ENCODE assay signal across 7 cellular contexts in genomic region chr13:19635926-19636325, GRCh38. TPM values are rescaled to one million over a fixed set of nuclear protein-coding genes. Genes with fewer than 3 reads are reported as not detected.
A peak's percentile ranks its signal among the peaks of the same experiment; 100 is the strongest.
DNase-seq lines count a peak whose midpoint lies in the region; ATAC-seq and TF ChIP-seq lines count a peak whose summit lies in the region.
"Not testable (repeated sequence)": the region's sequence is repeated elsewhere in the genome, so short reads cannot be mapped to it uniquely, and the experiment has no call there.

No MANE protein-coding gene starts in this region.

- not testable (repeated sequence) for H3K23ac ChIP-seq in trophoblast cell (ENCODE audit: low read length)

- TF ChIP-seq CTCF in DOHH2 (IDR thresholded peaks at IDR 0.05; ENCODE audit: low read depth, low read length, poor library complexity, severe bottlenecking); PC-9 (conservative IDR thresholded peaks at IDR 0.05); chondrocyte (IDR thresholded peaks at IDR 0.05): not testable (repeated sequence)

- H3K4me1 Mint-ChIP-seq in activated CD4-positive, alpha-beta memory T cell treated with anti-CD3 and anti-CD28 coated beads for 36 hours (ENCODE audit: low read depth): peaks cover 37% of the 10 kb centered on the region
- peaks cover 55% of the 10 kb centered on the region for H3K4me1 Mint-ChIP-seq in activated naive CD4-positive, alpha-beta T cell treated with anti-CD3 and anti-CD28 coated beads, Interleukin-2, amount 50 U/mL, for 24 hours
- H3K4me1 Mint-ChIP-seq in chondrocyte (ENCODE audit: low read depth): peaks cover 21% of the 10 kb centered on the region
- peaks cover 18% of the 10 kb centered on the region for H3K4me1 Mint-ChIP-seq in memory B cell

- not testable (repeated sequence) for H3K4me3 ChIP-seq in DOHH2 (ENCODE audit: low read length); PC-9; trophoblast cell (ENCODE audit: low read depth, low read length)

- peak overlapping the region; percentile 24 for H3K4ac ChIP-seq in trophoblast cell (ENCODE audit: low read depth, low read length)

- not testable (repeated sequence) for H3K27me3 Mint-ChIP-seq in activated CD4-positive, alpha-beta memory T cell treated with anti-CD3 and anti-CD28 coated beads for 36 hours; activated naive CD4-positive, alpha-beta T cell treated with anti-CD3 and anti-CD28 coated beads, Interleukin-2, amount 50 U/mL, for 24 hours; chondrocyte (ENCODE audit: low read depth); memory B cell

- H3K79me2 ChIP-seq in DOHH2 (ENCODE audit: control insufficient read depth, low read length) (peaks cover 73% of the 10 kb centered on the region), PC-9 (ENCODE audit: low read depth) (peaks cover 63% of the 10 kb centered on the region)
- H3K79me2 ChIP-seq in trophoblast cell (ENCODE audit: control insufficient read depth, insufficient read depth, low read length, poor library complexity): not testable (repeated sequence)

- not testable (repeated sequence) for BruUV-seq in PC-9 (replicated peaks; lab: Mats Ljungman, UMichigan)

- H3K4me2 ChIP-seq in DOHH2 (ENCODE audit: low read length) (peak overlapping the region; percentile 69; the same call in 1 of the 2 replicates), PC-9 (peak overlapping the region; percentile 89; the same call in 1 of the 2 replicates)
- not testable (repeated sequence) for H3K4me2 ChIP-seq in trophoblast cell (ENCODE audit: low read length)

- H3K4me3 Mint-ChIP-seq in activated CD4-positive, alpha-beta memory T cell treated with anti-CD3 and anti-CD28 coated beads for 36 hours: peak overlapping the region; percentile 100
- H3K4me3 Mint-ChIP-seq in activated naive CD4-positive, alpha-beta T cell treated with anti-CD3 and anti-CD28 coated beads, Interleukin-2, amount 50 U/mL, for 24 hours: peak overlapping the region; percentile 100
- peak overlapping the region; percentile 19 for H3K4me3 Mint-ChIP-seq in chondrocyte (ENCODE audit: unreplicated experiment)
- peak overlapping the region; percentile 56 for H3K4me3 Mint-ChIP-seq in memory B cell

- not testable (repeated sequence) for H2AFZ ChIP-seq in PC-9; trophoblast cell (ENCODE audit: insufficient read depth, low read length, poor library complexity)

- H3K4me1 ChIP-seq in DOHH2 (ENCODE audit: control insufficient read depth, low read length): peaks cover 20% of the 10 kb centered on the region
- H3K4me1 ChIP-seq in PC-9 (replicated peaks; ENCODE audit: insufficient read depth): peaks cover 21% of the 10 kb centered on the region
- not testable (repeated sequence) for H3K4me1 ChIP-seq in trophoblast cell (ENCODE audit: control insufficient read depth in 1 of 2, insufficient read depth in 2 of 2, low read length in 2 of 2)

- H3K79me1 ChIP-seq in trophoblast cell (ENCODE audit: low read length): not testable (repeated sequence)

- H4K8ac ChIP-seq in trophoblast cell (ENCODE audit: low read depth, low read length): not testable (repeated sequence)

- H3K27ac Mint-ChIP-seq in activated CD4-positive, alpha-beta memory T cell treated with anti-CD3 and anti-CD28 coated beads for 36 hours; activated naive CD4-positive, alpha-beta T cell treated with anti-CD3 and anti-CD28 coated beads, Interleukin-2, amount 50 U/mL, for 24 hours; memory B cell: not testable (repeated sequence)
- H3K27ac Mint-ChIP-seq in chondrocyte (ENCODE audit: unreplicated experiment): peak overlapping the region; percentile 100

- H2BK120ac ChIP-seq in trophoblast cell (ENCODE audit: insufficient read depth, low read length, poor library complexity): not testable (repeated sequence)

- DNase-seq in PC-9; activated CD4-positive, alpha-beta memory T cell treated with anti-CD3 and anti-CD28 coated beads for 36 hours; chondrocyte (ENCODE audit: low spot score); memory B cell (ENCODE audit: low spot score in 2 of 2); trophoblast cell: not testable (repeated sequence)

- intact Hi-C loops in PC-9 (cut with micrococcal nuclease; ENCODE audit: unreplicated experiment); activated CD4-positive, alpha-beta memory T cell treated with anti-CD3 and anti-CD28 coated beads for 36 hours (cut with micrococcal nuclease): not testable (repeated sequence)

- H3K9me3 Mint-ChIP-seq in activated CD4-positive, alpha-beta memory T cell treated with anti-CD3 and anti-CD28 coated beads for 36 hours; activated naive CD4-positive, alpha-beta T cell treated with anti-CD3 and anti-CD28 coated beads, Interleukin-2, amount 50 U/mL, for 24 hours; chondrocyte (ENCODE audit: low read depth); memory B cell: not testable (repeated sequence)

- not testable (repeated sequence) for H3K27ac ChIP-seq in DOHH2 (ENCODE audit: low read depth, low read length); PC-9; trophoblast cell (ENCODE audit: low read depth, low read length)

- not testable (repeated sequence) for H3K14ac ChIP-seq in trophoblast cell (ENCODE audit: low read length)

- not testable (repeated sequence) for H4K91ac ChIP-seq in trophoblast cell (ENCODE audit: low read depth, low read length)

- not testable (repeated sequence) for H2AK5ac ChIP-seq in trophoblast cell (ENCODE audit: low read length)

- H3K9ac ChIP-seq in trophoblast cell (ENCODE audit: low read length): not testable (repeated sequence)

- H3K18ac ChIP-seq in trophoblast cell (ENCODE audit: low read length): not testable (repeated sequence)

- POLR2A ChIA-PET in PC-9 (lab: Charles Lee; ENCODE audit: unreplicated experiment); activated CD4-positive, alpha-beta memory T cell treated with anti-CD3 and anti-CD28 coated beads for 36 hours (lab: Charles Lee): not testable (repeated sequence)

- H3F3A ChIP-seq in DOHH2 (ENCODE audit: control insufficient read depth, insufficient read depth): not testable (repeated sequence)
- H3F3A ChIP-seq in PC-9 (ENCODE audit: insufficient read depth, low read depth): peaks cover 13% of the 10 kb centered on the region

- not testable (repeated sequence) for ATAC-seq in memory B cell (ENCODE audit: low read depth)

- not testable (repeated sequence) for H3K9me3 ChIP-seq in DOHH2 (ENCODE audit: control insufficient read depth, insufficient read depth, low read length); PC-9 (ENCODE audit: insufficient read depth, low read depth); trophoblast cell (ENCODE audit: insufficient read depth, low read depth, low read length)

- H2BK12ac ChIP-seq in trophoblast cell (ENCODE audit: low read length): not testable (repeated sequence)

- not testable (repeated sequence) for H3K27me3 ChIP-seq in DOHH2 (ENCODE audit: control insufficient read depth, low read length); PC-9 (ENCODE audit: insufficient read depth, low read depth); trophoblast cell (ENCODE audit: insufficient read depth, low read length)

- not testable (repeated sequence) for H4K20me1 ChIP-seq in DOHH2 (ENCODE audit: control insufficient read depth, insufficient read depth, low read depth, low read length)
- peaks cover 18% of the 10 kb centered on the region; the same call in 1 of the 2 replicates for H4K20me1 ChIP-seq in PC-9 (ENCODE audit: insufficient read depth)

- not testable (repeated sequence) for H3K9me2 ChIP-seq in DOHH2 (replicated peaks; ENCODE audit: control insufficient read depth, low read length); PC-9 (ENCODE audit: insufficient read depth)

- not testable (repeated sequence) for H4K12ac ChIP-seq in trophoblast cell (ENCODE audit: low read depth, low read length)

- no CpG with 5 or more reads among the region's 7 CpGs for WGBS in trophoblast cell (ENCODE audit: extremely low coverage, insufficient coverage, insufficient read length)

- peaks cover 14% of the 10 kb centered on the region; the same call in 1 of the 2 replicates for H3K36me3 ChIP-seq in DOHH2 (ENCODE audit: control insufficient read depth, low read length)
- H3K36me3 ChIP-seq in PC-9 (ENCODE audit: low read depth); trophoblast cell (ENCODE audit: control insufficient read depth in 1 of 2, insufficient read depth in 2 of 2, low read length in 2 of 2): not testable (repeated sequence)

- H2BK5ac ChIP-seq in trophoblast cell (ENCODE audit: low read depth, low read length, poor library complexity): not testable (repeated sequence)

- not testable (repeated sequence) for H3K36me3 Mint-ChIP-seq in activated CD4-positive, alpha-beta memory T cell treated with anti-CD3 and anti-CD28 coated beads for 36 hours; activated naive CD4-positive, alpha-beta T cell treated with anti-CD3 and anti-CD28 coated beads, Interleukin-2, amount 50 U/mL, for 24 hours; chondrocyte (ENCODE audit: low read depth); memory B cell

- CTCF ChIA-PET in PC-9 (lab: Charles Lee); activated CD4-positive, alpha-beta memory T cell treated with anti-CD3 and anti-CD28 coated beads for 36 hours (lab: Charles Lee): not testable (repeated sequence)

RNA-seq across cellular contexts. Expression of gene MPHOSPH8, which starts 2.5 kb away (rescaled TPM):
- total RNA-seq in PC-9 (2021) (17.0 and 18.2 TPM in 2 replicates), chondrocyte (24.1 to 29.4 TPM (median 24.7 TPM) in 3 replicates)
- total RNA-seq in activated CD4-positive, alpha-beta memory T cell treated with anti-CD3 and anti-CD28 coated beads for 36 hours: 10 to 100 TPM; 32.6 to 37.6 TPM
- 28.2 and 28.5 TPM in 2 replicates for polyA plus RNA-seq in trophoblast cell (2013)

Comparison
In these comparisons a context has a peak if more than half of its experiments do, and no peak if none do; other contexts are left out.
1. H3K4me3 Mint-ChIP-seq: peak in every context shown above with its lines; median percentile 100 in activated CD4-positive, alpha-beta memory T cell treated with anti-CD3 and anti-CD28 coated beads for 36 hours; 100 in activated naive CD4-positive, alpha-beta T cell treated with anti-CD3 and anti-CD28 coated beads, Interleukin-2, amount 50 U/mL, for 24 hours; 56 in memory B cell; 19 in chondrocyte.